7 cellular contexts compared by ENCODE assay signal in genomic region chr12:27733052-27733656, GRCh38. TPM values are rescaled to one million over a fixed set of nuclear protein-coding genes. Genes with fewer than 3 reads are reported as not detected.
A peak's percentile ranks its signal among the peaks of the same experiment; 100 is the strongest.
DNase-seq lines count a peak whose midpoint lies in the region; ATAC-seq, FAIRE-seq and TF ChIP-seq lines count a peak whose summit lies in the region.

No MANE protein-coding gene starts in this region.

- ATAC-seq in gastrocnemius medialis (no peak), HG02571 (IDR thresholded peaks at IDR 0.05; ENCODE audit: unreplicated experiment) (no peak)

- TF ChIP-seq CTCF in fibroblast of villous mesenchyme (IDR thresholded peaks at IDR 0.05; ENCODE audit: insufficient read depth, low read depth, low read length) (peak; percentile 82), gastrocnemius medialis (IDR thresholded peaks at IDR 0.05 in 4 of 5, conservative IDR thresholded peaks at IDR 0.05 in 1 of 5) (peak; percentile 38 to 67 (median 51))

- peak; percentile 68 for DNase-seq in GM03348 (ENCODE audit: low spot score)
- DNase-seq in H54 (ENCODE audit: insufficient read length, low spot score) = no peak
- DNase-seq in NCI-H1694 treated with DMSO at 0.1 percent for 48 hours (lab: John Stamatoyannopoulos, UW) = peak; percentile 66
- peak; percentile 33 to 45 for DNase-seq in activated CD4-positive, alpha-beta T cell treated with anti-CD3 and anti-CD28 coated beads, Interleukin-2, amount 50 U/mL, for 4 hours
- peak; percentile 44 for DNase-seq in fibroblast of villous mesenchyme (ENCODE audit: low read depth)
- no peak for DNase-seq in gastrocnemius medialis

- no peaks in the 10 kb centered on the region for H3K4me1 ChIP-seq in gastrocnemius medialis

- peak; percentile 85 for FAIRE-seq in H54 (lab: Jason Lieb, UNC)

- intact Hi-C loops in gastrocnemius medialis (cut with DNase I; ENCODE audit: low total_unique reads) = loop anchor here (5.0 kb wide), 1 partner anchor 89 kb away; no protein-coding TSS in a partner anchor

- no peak overlapping the region for H3K27ac ChIP-seq in gastrocnemius medialis

- in situ Hi-C loops in gastrocnemius medialis (cut with MboI; ENCODE audit: low sequenced_read_pairs in 4 of 4) = loop anchor here in 2 of 4 donors (25.0 kb wide), 1 partner anchor 204 kb away; no protein-coding TSS in a partner anchor

- no peak overlapping the region for H3K4me3 ChIP-seq in fibroblast of villous mesenchyme (ENCODE audit: low read depth, low read length)
- H3K4me3 ChIP-seq in gastrocnemius medialis = no peak overlapping the region

- H3K9me3 ChIP-seq in gastrocnemius medialis = no peaks in the 10 kb centered on the region

- H3K27me3 ChIP-seq in gastrocnemius medialis = no peaks in the 10 kb centered on the region

- TF ChIP-seq POLR2A in H54 (IDR thresholded peaks at IDR 0.05; ENCODE audit: low read depth, low read length) (no peak), gastrocnemius medialis (IDR thresholded peaks at IDR 0.05) (no peak)

- peaks cover 0 to 29% of the 10 kb centered on the region in 2 donors for H3K36me3 ChIP-seq in gastrocnemius medialis

RNA-seq across cellular contexts. Expression of gene MRPS35, which starts 22.5 kb away (rescaled TPM):
- total RNA-seq in fibroblast of villous mesenchyme (42.2 and 55.7 TPM in 2 replicates), gastrocnemius medialis (100 to 1,000 TPM in 1 of 4 donors, 10 to 100 TPM in 3; 76.3 to 153 (median 98.2) TPM)

RNA-seq across cellular contexts. Expression of gene REP15, which starts 36.9 kb away (rescaled TPM):
- total RNA-seq in fibroblast of villous mesenchyme (0.86 and 1.3 TPM in 2 replicates), gastrocnemius medialis (1 to 10 TPM in 2 of 4 donors, under 1 TPM in 1, not detected in 1; 0.92 to 1.8 (median 1.4) TPM)

RNA-seq across cellular contexts. Expression of gene KLHL42, which starts 46.9 kb away (rescaled TPM):
- total RNA-seq in fibroblast of villous mesenchyme = 36.1 and 44.5 TPM in 2 replicates
- total RNA-seq in gastrocnemius medialis = 1 to 10 TPM; 3.4 to 6.2 (median 4.4) TPM

RNA-seq across cellular contexts. Expression of gene MANSC4, which starts 46.9 kb away (rescaled TPM):
- not detected in 2 replicates for total RNA-seq in fibroblast of villous mesenchyme
- total RNA-seq in gastrocnemius medialis = not detected

Comparison
In these comparisons a context has a peak if more than half of its experiments do, and no peak if none do; other contexts are left out.
1. DNase-seq: peak in GM03348 (single experiment), NCI-H1694 treated with DMSO at 0.1 percent for 48 hours (single experiment), activated CD4-positive, alpha-beta T cell treated with anti-CD3 and anti-CD28 coated beads, Interleukin-2, amount 50 U/mL, for 4 hours (2 of 2) and fibroblast of villous mesenchyme (single experiment); none in H54 (single experiment) and gastrocnemius medialis (0 of 2).